ENCODE assay signal across 31 cellular contexts in genomic region chr1:108854226-108855019, GRCh38. TPM values are rescaled to one million over a fixed set of nuclear protein-coding genes. Genes with fewer than 3 reads are reported as not detected.
DNase-seq lines count a peak whose midpoint lies in the region; ATAC-seq, FAIRE-seq and TF ChIP-seq lines count a peak whose summit lies in the region.
"Had no signal": no experiment of that assay in that cellular context is flagged by ENCODE, and none has a peak within 500 bp of the region (broad histone marks: within the 10 kb centered on the region; RNA-seq: fewer than 3 reads in every experiment).

No MANE protein-coding gene starts in this region.

- peak; percentile 76 for DNase-seq in AG10803 (ENCODE audit: low read depth)
- no peak for DNase-seq in GM23338 (ENCODE audit: low spot score)
- no peak for DNase-seq in K562 (ENCODE audit: extremely low read depth in 1 of 4, low spot score in 3 of 4)
- no peak for DNase-seq in activated CD8-positive, alpha-beta T cell treated with anti-CD3 and anti-CD28 coated beads, Interleukin-2, amount 10 ng/mL, durations not matched to agents 7 days and 5 days
- DNase-seq in right cardiac atrium: no peak
- DNase-seq in amniotic stem cell (lab: John Stamatoyannopoulos, UW): no peak
- DNase-seq: activated CD4-positive, alpha-beta memory T cell treated with anti-CD3 and anti-CD28 coated beads, Interleukin-2, amount 10 ng/mL, durations not matched to agents 7 days and 5 days; activated gamma-delta T cell treated with Interleukin-2 at 50 U/mL for 16 hours; activated T-cell treated with anti-CD3 and anti-CD28 coated beads for 4 hours; BE2C; colonic mucosa; DMS79; esophagus squamous epithelium; islet precursor cell; NCI-H1694; NCI-H510A treated with DMSO at 0.1 percent for 48 hours; nephron progenitor cell; NK-92 treated with Interleukin-12 subunit alpha and Interleukin-12 subunit beta, amount 100 ng/mL, for 24 hours; posterior cingulate gyrus; SIG-M5; stimulated activated CD8-positive, alpha-beta memory T cell treated with anti-CD3 and anti-CD28 coated beads, Interleukin-4, amount 100 ng/mL, for 48 hours; stomach; T-cell; transverse colon had no signal

- H3K9me2 ChIP-seq in GM23338 (ENCODE audit: insufficient read depth): 0 out of 2 replicates have a peak, but pooled peaks cover 1% of the 10 kb centered on the region

- no TSS peak for BruUV-seq in K562 (replicated peaks; lab: Mats Ljungman, UMichigan)

- intact Hi-C loops in K562 (cut with micrococcal nuclease) (no loop called here), right cardiac atrium (cut with DNase I) (no loop called here)

- no peak for TF ChIP-seq RAD21 in K562 (CRISPR knock-in tag; conservative IDR thresholded peaks at IDR 0.05 in 1 of 2, IDR thresholded peaks at IDR 0.05 in 1 of 2)

- H3K4me1 Mint-ChIP-seq in GM23338: peaks cover 10% of the 10 kb centered on the region
- peaks cover 35% of the 10 kb centered on the region for H3K4me1 Mint-ChIP-seq in nephron
- peaks cover 26% of the 10 kb centered on the region for H3K4me1 Mint-ChIP-seq in activated CD8-positive, alpha-beta T cell treated with anti-CD3 and anti-CD28 coated beads, Interleukin-2, amount 10 ng/mL, durations not matched to agents 7 days and 5 days (ENCODE audit: low read depth)
- H3K4me1 Mint-ChIP-seq: nephron progenitor cell had no signal

- no peaks in the 10 kb centered on the region for H4K20me1 ChIP-seq in GM23338 (replicated peaks; ENCODE audit: insufficient read depth)
- H4K20me1 ChIP-seq in K562 (replicated peaks; ENCODE audit: control insufficient read depth, insufficient read depth, low read length): no peaks in the 10 kb centered on the region

- H2AFZ ChIP-seq in GM23338 (0 out of 2 replicates have a peak overlapping the region, but pooled peaks have one; percentile 18), K562 (ENCODE audit: low read depth, low read length) (no peak overlapping the region)

- H3K27me3 Mint-ChIP-seq in GM23338 (ENCODE audit: insufficient read depth, low read depth, poor library complexity) (peaks cover 2% of the 10 kb centered on the region), nephron (ENCODE audit: low read depth) (no peaks in the 10 kb centered on the region)
- peaks cover 27% of the 10 kb centered on the region for H3K27me3 Mint-ChIP-seq in activated CD8-positive, alpha-beta T cell treated with anti-CD3 and anti-CD28 coated beads, Interleukin-2, amount 10 ng/mL, durations not matched to agents 7 days and 5 days (ENCODE audit: low read depth)

- H3K79me2 ChIP-seq in GM23338 (replicated peaks; ENCODE audit: insufficient read depth) (no peaks in the 10 kb centered on the region), K562 (ENCODE audit: control insufficient read depth, insufficient read depth, low read length) (no peaks in the 10 kb centered on the region)

- no peak overlapping the region for H3K4me2 ChIP-seq in GM23338
- no peak overlapping the region for H3K4me2 ChIP-seq in K562 (ENCODE audit: insufficient read depth, low read length)
- H3K4me2 ChIP-seq: KMS-11 had no signal

- H3K36me3 Mint-ChIP-seq in GM23338 (ENCODE audit: low read depth) (no peaks in the 10 kb centered on the region), nephron (ENCODE audit: low read depth) (no peaks in the 10 kb centered on the region)
- H3K36me3 Mint-ChIP-seq in activated CD8-positive, alpha-beta T cell treated with anti-CD3 and anti-CD28 coated beads, Interleukin-2, amount 10 ng/mL, durations not matched to agents 7 days and 5 days (ENCODE audit: low read depth): peaks cover 5% of the 10 kb centered on the region
- H3K36me3 Mint-ChIP-seq: T-cell had no signal

- H3K27ac ChIP-seq in GM23338 (ENCODE audit: low read depth) (no peak overlapping the region), K562 (ENCODE audit: extremely low read depth, low read depth, low read length) (no peak overlapping the region), right cardiac atrium (ENCODE audit: low read length) (no peak overlapping the region)
- H3K27ac ChIP-seq: colonic mucosa, esophagus squamous epithelium, KMS-11, stomach had no signal

- FAIRE-seq in K562 (lab: Jason Lieb, UNC): no peak
- FAIRE-seq: A204.1, HTR-8/SVneo had no signal

- no peak for TF ChIP-seq POLR2A in K562 (conservative IDR thresholded peaks at IDR 0.05)

- H3K9me3 Mint-ChIP-seq in GM23338 (no peaks in the 10 kb centered on the region), nephron (no peaks in the 10 kb centered on the region)
- H3K9me3 Mint-ChIP-seq in activated CD8-positive, alpha-beta T cell treated with anti-CD3 and anti-CD28 coated beads, Interleukin-2, amount 10 ng/mL, durations not matched to agents 7 days and 5 days (ENCODE audit: insufficient read depth): no peaks in the 10 kb centered on the region
- H3K9me3 Mint-ChIP-seq: nephron progenitor cell, T-cell had no signal

- H3K4me3 ChIP-seq in AG10803 (ENCODE audit: low read length) (no peak overlapping the region), GM23338 (no peak overlapping the region), K562 (no peak overlapping the region), right cardiac atrium (ENCODE audit: low read length) (no peak overlapping the region)
- H3K4me3 ChIP-seq: colonic mucosa, esophagus squamous epithelium, stomach, transverse colon had no signal

- POLR2A ChIA-PET in K562 (lab: Yijun Ruan, JAX): no interaction called here
- POLR2A ChIA-PET in activated CD8-positive, alpha-beta T cell treated with anti-CD3 and anti-CD28 coated beads, Interleukin-2, amount 10 ng/mL, durations not matched to agents 7 days and 5 days (lab: Charles Lee): no interaction called here

- no peaks in the 10 kb centered on the region for H3K9me3 ChIP-seq in K562 (replicated peaks; ENCODE audit: control insufficient read depth, insufficient read depth, low read depth, low read length)
- no peaks in the 10 kb centered on the region for H3K9me3 ChIP-seq in right cardiac atrium (ENCODE audit: control insufficient read depth, low read length)
- H3K9me3 ChIP-seq: BE2C, colonic mucosa, esophagus squamous epithelium, stomach, transverse colon had no signal

- H3K9me1 ChIP-seq in K562 (ENCODE audit: control insufficient read depth, insufficient read depth, low read length): no peaks in the 10 kb centered on the region

- ATAC-seq in GM23338: no peak
- no peak for ATAC-seq in K562
- no peak for ATAC-seq in esophagus mucosa
- no peak for ATAC-seq in activated CD8-positive, alpha-beta T cell treated with anti-CD3 and anti-CD28 coated beads, Interleukin-2, amount 10 ng/mL, durations not matched to agents 7 days and 5 days
- ATAC-seq in right cardiac atrium: no peak
- ATAC-seq: sciatic nerve, T-cell had no signal

- H3K4me1 ChIP-seq in GM23338 (ENCODE audit: insufficient read depth): 0 out of 2 replicates have a peak, but pooled peaks cover 6% of the 10 kb centered on the region
- H3K4me1 ChIP-seq in K562 (replicated peaks in 1 of 2; ENCODE audit: control insufficient read depth in 2 of 2, insufficient read depth in 2 of 2, low read length in 2 of 2): no peaks in the 10 kb centered on the region
- H3K4me1 ChIP-seq in right cardiac atrium (ENCODE audit: control insufficient read depth, insufficient read depth, low read length): no peaks in the 10 kb centered on the region
- H3K4me1 ChIP-seq: BE2C, colonic mucosa, stomach had no signal

- in situ Hi-C loops in K562 (cut with MboI): no loop called here

- TF ChIP-seq EP300 in K562 (IDR thresholded peaks at IDR 0.05; ENCODE audit: low read length): no peak

- H3K36me3 ChIP-seq in GM23338 (ENCODE audit: insufficient read depth): no peaks in the 10 kb centered on the region
- no peaks in the 10 kb centered on the region for H3K36me3 ChIP-seq in K562 (ENCODE audit: control insufficient read depth, insufficient read depth, low read length)
- H3K36me3 ChIP-seq: BE2C, colonic mucosa, esophagus squamous epithelium, stomach, transverse colon had no signal

- TF ChIP-seq CTCF in AG10803 (conservative IDR thresholded peaks at IDR 0.05; ENCODE audit: low read length) (no peak), GM23338 (conservative IDR thresholded peaks at IDR 0.05; ENCODE audit: low read depth in 2 of 2) (no peak), K562 (IDR thresholded peaks at IDR 0.05 in 2 of 3, conservative IDR thresholded peaks at IDR 0.05 in 1 of 3; ENCODE audit: insufficient read depth in 2 of 3, low read depth in 1 of 3, low read length in 3 of 3) (no peak), nephron (IDR thresholded peaks at IDR 0.05; ENCODE audit: unreplicated experiment in 3 of 3) (no peak)

- H3K9ac ChIP-seq in K562 (ENCODE audit: insufficient read depth in 1 of 2, low read depth in 2 of 2, low read length in 2 of 2): no peak overlapping the region
- H3K9ac ChIP-seq: KMS-11 had no signal

- WGBS in K562 (ENCODE audit: insufficient coverage, low coverage, missing lambda C conversion rate): 0% methylated on average over 3 of the region's 3 CpGs
- WGBS in right cardiac atrium: 73% methylated on average over 3 of the region's 3 CpGs

- no peaks in the 10 kb centered on the region for H3K27me3 ChIP-seq in GM23338 (ENCODE audit: insufficient read depth)
- H3K27me3 ChIP-seq in K562 (ENCODE audit: control insufficient read depth in 2 of 2, insufficient read depth in 2 of 2, low read length in 2 of 2): peaks cover 11 to 16% of the 10 kb centered on the region in 2 experiments; a peak in 3 of 5 replicates
- H3K27me3 ChIP-seq in right cardiac atrium (ENCODE audit: control insufficient read depth, insufficient read depth): no peaks in the 10 kb centered on the region
- H3K27me3 ChIP-seq: BE2C, colonic mucosa, esophagus squamous epithelium, stomach, transverse colon had no signal

- H3F3A ChIP-seq in GM23338 (replicated peaks; ENCODE audit: low read depth): no peaks in the 10 kb centered on the region

- H3K27ac Mint-ChIP-seq in GM23338 (no peak overlapping the region), nephron (peak overlapping the region in 2 of 3 experiments; percentile 5 to 10)
- no peak overlapping the region for H3K27ac Mint-ChIP-seq in activated CD8-positive, alpha-beta T cell treated with anti-CD3 and anti-CD28 coated beads, Interleukin-2, amount 10 ng/mL, durations not matched to agents 7 days and 5 days
- H3K27ac Mint-ChIP-seq: activated CD4-positive, alpha-beta memory T cell treated with anti-CD3 and anti-CD28 coated beads, Interleukin-2, amount 10 ng/mL, durations not matched to agents 7 days and 5 days; nephron progenitor cell; T-cell had no signal

- CTCF ChIA-PET in K562 (lab: Yijun Ruan, JAX; ENCODE audit: low intra/inter-chr PET ratio): no interaction called here
- CTCF ChIA-PET in activated CD8-positive, alpha-beta T cell treated with anti-CD3 and anti-CD28 coated beads, Interleukin-2, amount 10 ng/mL, durations not matched to agents 7 days and 5 days (lab: Charles Lee): interaction anchor here (1.1 kb wide), 1 partner anchor 28 kb away, joined by 3 read pairs; no protein-coding TSS in a partner anchor

- no peak overlapping the region for H3K4me3 Mint-ChIP-seq in GM23338
- H3K4me3 Mint-ChIP-seq in nephron: peak overlapping the region in 2 of 3 experiments; percentile 29 to 40
- H3K4me3 Mint-ChIP-seq in activated CD8-positive, alpha-beta T cell treated with anti-CD3 and anti-CD28 coated beads, Interleukin-2, amount 10 ng/mL, durations not matched to agents 7 days and 5 days: no peak overlapping the region
- H3K4me3 Mint-ChIP-seq: activated CD4-positive, alpha-beta memory T cell treated with anti-CD3 and anti-CD28 coated beads, Interleukin-2, amount 10 ng/mL, durations not matched to agents 7 days and 5 days; nephron progenitor cell; T-cell had no signal

RNA-seq across cellular contexts. Expression of gene AKNAD1, which starts 2.5 kb away (rescaled TPM):
- total RNA-seq in GM23338 (2014; rRNA removed; shearing (Covaris generic)): not detected in 2 replicates
- not detected in 2 replicates for polyA plus RNA-seq in GM23338 (2016; fragmentation: Nextera tagmentation; extraction: Ambion mirVana)
- total RNA-seq in K562 (2011; cell fraction: chromatin; rRNA removed; ENCODE audit: low replicate concordance): not detected in 2 replicates
- not detected in 2 replicates for total RNA-seq in K562 (2011; cell fraction: nucleolus; rRNA removed)
- not detected in 2 replicates for total RNA-seq in K562 (2011; cell fraction: nucleoplasm; rRNA removed)
- total RNA-seq in K562 (2014; rRNA removed): not detected in 2 replicates
- not detected in 2 replicates for total RNA-seq in K562 (2014; rRNA removed; fragmentation: Illumina TruSeq; extraction: Trizol)
- total RNA-seq in K562 (2015; rRNA removed; fragmentation: Illumina TruSeq; extraction: Trizol): not detected in 2 replicates
- total RNA-seq in K562 (2021): not detected in 2 replicates
- polyA plus RNA-seq in K562 (2011; rRNA removed): not detected in 2 replicates
- polyA plus RNA-seq in K562 (2011; cell fraction: cytosol; rRNA removed): not detected in 2 replicates
- polyA plus RNA-seq in K562 (2011; cell fraction: nucleus; rRNA removed): not detected in 2 replicates
- not detected in 2 replicates for polyA plus RNA-seq in K562 (2012)
- 0.30 TPM in 1 of 2 replicates, not detected in the other for polyA plus RNA-seq in K562 (2014; fragmentation: Illumina TruSeq; extraction: Trizol)
- under 1 TPM in 1 of 2 experiments, not detected in 1; 0.13 TPM for polyA plus RNA-seq in K562 (2014; fragmentation: Nextera tagmentation; extraction: Ambion mirVana)
- polyA plus RNA-seq in K562 (2014; rRNA removed): not detected in 2 replicates
- not detected in 2 replicates for polyA minus RNA-seq in K562 (2011; rRNA and poly(A)+ RNA removed)
- polyA minus RNA-seq in K562 (2011; cell fraction: cytosol; rRNA and poly(A)+ RNA removed): not detected in 2 replicates
- polyA minus RNA-seq in K562 (2011; cell fraction: nucleus; rRNA and poly(A)+ RNA removed): not detected in 2 replicates
- total RNA-seq in esophagus mucosa: 1.00 TPM
- not detected for total RNA-seq in activated CD8-positive, alpha-beta T cell treated with anti-CD3 and anti-CD28 coated beads, Interleukin-2, amount 10 ng/mL, durations not matched to agents 7 days and 5 days
- not detected for total RNA-seq in right cardiac atrium
- polyA plus RNA-seq in right cardiac atrium: not detected
- total RNA-seq: activated CD4-positive, alpha-beta memory T cell treated with anti-CD3 and anti-CD28 coated beads, Interleukin-2, amount 10 ng/mL, durations not matched to agents 7 days and 5 days; colonic mucosa; mononuclear cell; T-cell; transverse colon had no signal

RNA-seq across cellular contexts. Expression of gene GPSM2, which starts 22.4 kb away (rescaled TPM):
- total RNA-seq in GM23338 (2014; rRNA removed; shearing (Covaris generic)): 11.2 and 14.1 TPM in 2 replicates
- polyA plus RNA-seq in GM23338 (2016; fragmentation: Nextera tagmentation; extraction: Ambion mirVana) (5.5 and 9.8 TPM in 2 replicates), K562 (2011; rRNA removed) (28.1 and 37.8 TPM in 2 replicates), K562 (2014; fragmentation: Illumina TruSeq; extraction: Trizol) (25.2 and 34.4 TPM in 2 replicates), K562 (2014; fragmentation: Nextera tagmentation; extraction: Ambion mirVana) (1 to 10 TPM; 7.8 to 8.4 TPM), K562 (2014; rRNA removed) (26.5 and 28.5 TPM in 2 replicates), right cardiac atrium (4.5 TPM)
- 18.4 and 43.2 TPM in 2 replicates for total RNA-seq in K562 (2011; cell fraction: chromatin; rRNA removed; ENCODE audit: low replicate concordance)
- total RNA-seq in K562 (2011; cell fraction: nucleolus; rRNA removed): 7.0 and 7.4 TPM in 2 replicates
- total RNA-seq in K562 (2011; cell fraction: nucleoplasm; rRNA removed): 17.6 and 19.1 TPM in 2 replicates
- total RNA-seq in K562 (2014; rRNA removed) (27.0 and 29.2 TPM in 2 replicates), K562 (2014; rRNA removed; fragmentation: Illumina TruSeq; extraction: Trizol) (39.1 and 41.5 TPM in 2 replicates), K562 (2015; rRNA removed; fragmentation: Illumina TruSeq; extraction: Trizol) (40.9 and 50.8 TPM in 2 replicates), K562 (2021) (28.9 and 32.1 TPM in 2 replicates), esophagus mucosa (54.5 TPM), right cardiac atrium (10 to 100 TPM in 3 of 4 donors, 1 to 10 TPM in 1; 6.3 to 14.5 (median 10.9) TPM)
- 10.8 and 18.3 TPM in 2 replicates for polyA plus RNA-seq in K562 (2011; cell fraction: cytosol; rRNA removed)
- polyA plus RNA-seq in K562 (2011; cell fraction: nucleus; rRNA removed): 9.1 and 14.4 TPM in 2 replicates
- 21.8 and 25.7 TPM in 2 replicates for polyA plus RNA-seq in K562 (2012)
- 45.9 and 46.7 TPM in 2 replicates for polyA minus RNA-seq in K562 (2011; rRNA and poly(A)+ RNA removed)
- polyA minus RNA-seq in K562 (2011; cell fraction: cytosol; rRNA and poly(A)+ RNA removed): 19.4 and 22.1 TPM in 2 replicates
- 7.5 and 17.2 TPM in 2 replicates for polyA minus RNA-seq in K562 (2011; cell fraction: nucleus; rRNA and poly(A)+ RNA removed)
- 10 to 100 TPM; 40.7 to 44.9 TPM for total RNA-seq in activated CD8-positive, alpha-beta T cell treated with anti-CD3 and anti-CD28 coated beads, Interleukin-2, amount 10 ng/mL, durations not matched to agents 7 days and 5 days

Comparison
In these comparisons a context has a peak if more than half of its experiments do, and no peak if none do; other contexts are left out.
1. H3K27ac Mint-ChIP-seq: peak in nephron (2 of 3); none in GM23338 (single experiment) and activated CD8-positive, alpha-beta T cell treated with anti-CD3 and anti-CD28 coated beads, Interleukin-2, amount 10 ng/mL, durations not matched to agents 7 days and 5 days (single experiment).
2. H3K4me3 Mint-ChIP-seq: peak in nephron (2 of 3); none in GM23338 (single experiment) and activated CD8-positive, alpha-beta T cell treated with anti-CD3 and anti-CD28 coated beads, Interleukin-2, amount 10 ng/mL, durations not matched to agents 7 days and 5 days (single experiment).